8 cellular contexts compared by ENCODE assay signal in the genomic region with DNA sequence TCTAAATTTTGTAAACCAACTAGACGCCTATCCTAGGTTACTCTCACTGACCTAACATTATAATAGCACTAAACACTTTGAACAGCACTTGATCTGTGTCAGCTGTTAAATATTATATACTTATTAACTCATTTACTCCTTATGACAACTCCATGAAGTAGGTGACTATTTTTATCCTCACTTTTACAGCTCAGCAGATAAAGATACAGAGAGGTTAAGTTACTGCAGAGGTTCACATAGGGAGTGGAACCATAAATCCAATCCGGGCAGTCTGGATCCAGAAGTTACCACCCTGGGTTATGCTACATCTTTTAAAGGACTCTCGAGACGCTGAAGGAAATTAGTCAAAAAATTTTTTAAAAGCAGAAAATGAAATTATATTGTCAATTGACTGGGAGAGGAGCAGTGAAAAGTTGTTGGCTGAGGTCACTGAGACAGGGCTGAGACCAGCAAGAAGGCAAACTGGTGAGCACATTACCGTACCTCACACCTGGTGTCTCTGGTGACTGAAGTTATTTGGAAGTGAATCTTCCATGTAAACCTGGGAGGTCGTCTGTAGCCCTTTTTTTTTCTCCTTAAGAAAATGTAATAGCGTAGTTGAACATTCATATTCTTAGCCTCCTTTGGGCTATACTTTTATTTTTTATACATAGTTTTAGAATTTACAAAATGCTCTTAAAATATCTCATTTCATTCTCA. TPM values are rescaled to one million over a fixed set of nuclear protein-coding genes. Genes with fewer than 3 reads are reported as not detected.
DNase-seq lines count a peak whose midpoint lies in the region; ATAC-seq and TF ChIP-seq lines count a peak whose summit lies in the region.

No MANE protein-coding gene starts in this region.

- no peaks in the 10 kb centered on the region for H3K9me3 ChIP-seq in mammary epithelial cell (replicated peaks; ENCODE audit: insufficient read depth, low read length)
- no peaks in the 10 kb centered on the region for H3K9me3 ChIP-seq in mesodermal cell (ENCODE audit: control insufficient read depth, low read length)

- H3K4me1 ChIP-seq in mammary epithelial cell (ENCODE audit: insufficient read depth, low read length) (peaks cover 18% of the 10 kb centered on the region), mesodermal cell (ENCODE audit: control insufficient read depth, insufficient read depth, low read length, poor library complexity, severe bottlenecking) (peaks cover 30% of the 10 kb centered on the region)

- WGBS in mammary epithelial cell (ENCODE audit: low coverage, missing lambda C conversion rate): 36% methylated on average over 6 of the region's 7 CpGs
- WGBS in mesodermal cell (ENCODE audit: insufficient coverage in 2 of 2), 2 experiments: 50 to 69% methylated on average over 3 to 4 of the region's 7 CpGs

- H3K36me3 ChIP-seq in mammary epithelial cell (ENCODE audit: insufficient read depth, low read length): no peaks in the 10 kb centered on the region
- peaks cover 15% of the 10 kb centered on the region for H3K36me3 ChIP-seq in mesodermal cell (ENCODE audit: control insufficient read depth, insufficient read depth, low read length)

- no peak for DNase-seq in stimulated activated naive CD8-positive, alpha-beta T cell treated with anti-CD3 and anti-CD28 coated beads, Interleukin-15, Interleukin-2, amounts not matched to agents 100 U/mL and 50 U/mL, for 24 hours
- no peak for DNase-seq in mammary epithelial cell
- no peak for DNase-seq in SW 1271 (lab: John Stamatoyannopoulos, UW)
- DNase-seq in H4 (ENCODE audit: low spot score): no peak

- in situ Hi-C loops in mammary epithelial cell (cut with MboI; ENCODE audit: low sequenced_read_pairs in 2 of 2): no loop called here

- H3K9ac ChIP-seq in mammary epithelial cell (ENCODE audit: insufficient read depth, low read length): peak overlapping the region; percentile 86

- peaks cover 30% of the 10 kb centered on the region for H3K4me1 Mint-ChIP-seq in stimulated activated naive CD8-positive, alpha-beta T cell treated with anti-CD3 and anti-CD28 coated beads, Interleukin-15, Interleukin-2, amounts not matched to agents 100 ng/mL and 50 ng/mL, for 24 hours (ENCODE audit: low read depth)

- H3K9me3 Mint-ChIP-seq in stimulated activated naive CD8-positive, alpha-beta T cell treated with anti-CD3 and anti-CD28 coated beads, Interleukin-15, Interleukin-2, amounts not matched to agents 100 ng/mL and 50 ng/mL, for 24 hours: no peaks in the 10 kb centered on the region

- peak overlapping the region; percentile 71 for H3K27ac Mint-ChIP-seq in stimulated activated naive CD8-positive, alpha-beta T cell treated with anti-CD3 and anti-CD28 coated beads, Interleukin-15, Interleukin-2, amounts not matched to agents 100 ng/mL and 50 ng/mL, for 24 hours

- H2AFZ ChIP-seq in mammary epithelial cell (ENCODE audit: low read depth, low read length): peak overlapping the region; percentile 99

- no peaks in the 10 kb centered on the region for H3K27me3 ChIP-seq in mammary epithelial cell (ENCODE audit: insufficient read depth, low read length)

- BruUV-seq in mammary epithelial cell (replicated peaks; lab: Mats Ljungman, UMichigan): no TSS peak

- no peak for TF ChIP-seq CTCF in mammary epithelial cell (conservative IDR thresholded peaks at IDR 0.05 in 1 of 2, IDR thresholded peaks at IDR 0.05 in 1 of 2; ENCODE audit: extremely low read depth in 1 of 2, insufficient read depth in 1 of 2, low read depth in 1 of 2, low read length in 2 of 2)

- H3K27me3 Mint-ChIP-seq in stimulated activated naive CD8-positive, alpha-beta T cell treated with anti-CD3 and anti-CD28 coated beads, Interleukin-15, Interleukin-2, amounts not matched to agents 100 ng/mL and 50 ng/mL, for 24 hours: peaks cover 7% of the 10 kb centered on the region

- H3K27ac ChIP-seq in mammary epithelial cell (ENCODE audit: insufficient read depth, low read depth, low read length) (peak overlapping the region; percentile 85), mesodermal cell (ENCODE audit: low read depth, low read length, severe bottlenecking) (peak overlapping the region; percentile 91)

- dilution Hi-C loops in mammary epithelial cell (cut with HindIII; ENCODE audit: low sequenced_read_pairs): no loop called here

- no peak for ATAC-seq in stimulated activated naive CD8-positive, alpha-beta T cell treated with anti-CD3 and anti-CD28 coated beads, Interleukin-15, Interleukin-2, amounts not matched to agents 100 U/mL and 50 U/mL, for 24 hours
- no peak for ATAC-seq in GM19452 (IDR thresholded peaks at IDR 0.05; ENCODE audit: unreplicated experiment)
- no peak for ATAC-seq in HG03354 (IDR thresholded peaks at IDR 0.05; ENCODE audit: poor library complexity, severe bottlenecking, unreplicated experiment)

- H3K4me3 ChIP-seq in mammary epithelial cell (replicated peaks in 1 of 3; ENCODE audit: insufficient read depth in 1 of 3, low read depth in 2 of 3, low read length in 3 of 3) (peak overlapping the region; percentile 87 to 98 (median 97)), mesodermal cell (ENCODE audit: extremely low read depth, insufficient read depth, low read length, poor library complexity, severe bottlenecking) (peak overlapping the region; percentile 83)

- intact Hi-C loops in mammary epithelial cell (cut with micrococcal nuclease): loop anchor here (2.0 to 5.0 kb wide), 2 partner anchors 16 to 131 kb away; no protein-coding TSS in a partner anchor

- CTCF ChIA-PET in mammary epithelial cell (lab: Charles Lee; ENCODE audit: low non-redundant PET): no interaction called here

- H3K79me2 ChIP-seq in mammary epithelial cell (ENCODE audit: insufficient read depth, low read length): peaks cover 32% of the 10 kb centered on the region

- H3K4me2 ChIP-seq in mammary epithelial cell (ENCODE audit: insufficient read depth, low read depth, low read length): peak overlapping the region; percentile 98

- H3K36me3 Mint-ChIP-seq in stimulated activated naive CD8-positive, alpha-beta T cell treated with anti-CD3 and anti-CD28 coated beads, Interleukin-15, Interleukin-2, amounts not matched to agents 100 ng/mL and 50 ng/mL, for 24 hours (ENCODE audit: low read depth): no peaks in the 10 kb centered on the region

- H4K20me1 ChIP-seq in mammary epithelial cell (ENCODE audit: insufficient read depth, low read length): no peaks in the 10 kb centered on the region

- peak overlapping the region; percentile 84 for H3K4me3 Mint-ChIP-seq in stimulated activated naive CD8-positive, alpha-beta T cell treated with anti-CD3 and anti-CD28 coated beads, Interleukin-15, Interleukin-2, amounts not matched to agents 100 ng/mL and 50 ng/mL, for 24 hours

RNA-seq across cellular contexts. Expression of gene RIMKLB, which starts 1.2 kb away (rescaled TPM):
- total RNA-seq in mammary epithelial cell: 10 to 100 TPM; 27.2 to 30.2 TPM
- 12.9 TPM for polyA plus RNA-seq in mammary epithelial cell
- polyA minus RNA-seq in mammary epithelial cell: 34.4 TPM
- 35.8 TPM for polyA plus RNA-seq in mesodermal cell (2013, experiment 1 of 2)
- polyA plus RNA-seq in mesodermal cell (2013, experiment 2 of 2): 36.5 TPM
- 15.9 and 18.6 TPM in 2 replicates for total RNA-seq in H4 (2014; rRNA removed; shearing (Covaris generic))

RNA-seq across cellular contexts. Expression of gene MFAP5, which starts 33.9 kb away (rescaled TPM):
- 1 to 10 TPM; 2.4 to 7.5 TPM for total RNA-seq in mammary epithelial cell
- 17.7 TPM for polyA plus RNA-seq in mammary epithelial cell
- 31.9 TPM for polyA minus RNA-seq in mammary epithelial cell
- polyA plus RNA-seq in mesodermal cell (2013, experiment 1 of 2): 7.9 TPM
- polyA plus RNA-seq in mesodermal cell (2013, experiment 2 of 2): 9.7 TPM
- not detected in 2 replicates for total RNA-seq in H4 (2014; rRNA removed; shearing (Covaris generic))
